Comparison of ENCODE assay signal across 1 cellular context in genomic region chr21:42285569-42286245, GRCh38.
TF ChIP-seq lines count a peak whose summit lies in the region.

No MANE protein-coding gene starts in this region.

TF ChIP-seq in GM12878, 131 proteins besides CTCF, POLR2A, EP300 and RAD21 (continued from another document):
- no peak for TF ChIP-seq IRF3 (IDR thresholded peaks at IDR 0.05)
- no peak for TF ChIP-seq ZNF274 (IDR thresholded peaks at IDR 0.05; ENCODE audit: insufficient read depth, insufficient read length)
- no peak for TF ChIP-seq SUZ12 (IDR thresholded peaks at IDR 0.05; ENCODE audit: unreplicated experiment)
- no peak for TF ChIP-seq EZH2 (IDR thresholded peaks at IDR 0.05; ENCODE audit: borderline replicate concordance, control insufficient read depth, low read depth, low read length)
- no peak for TF ChIP-seq MXI1 (IDR thresholded peaks at IDR 0.05; ENCODE audit: low read depth, low read length)
- TF ChIP-seq ASH2L (IDR thresholded peaks at IDR 0.05; ENCODE audit: borderline replicate concordance, low read depth): no peak
- TF ChIP-seq RB1 (IDR thresholded peaks at IDR 0.05; ENCODE audit: borderline replicate concordance): no peak
- no peak for TF ChIP-seq TARDBP (IDR thresholded peaks at IDR 0.05; ENCODE audit: borderline replicate concordance)
- TF ChIP-seq RUNX3 (IDR thresholded peaks at IDR 0.05; ENCODE audit: low read length): peak; percentile 74
- peak; percentile 45; the same call in 1 of the 2 replicates for TF ChIP-seq CHD2 (IDR thresholded peaks at IDR 0.05; ENCODE audit: borderline replicate concordance, low read depth, low read length)
